Comparison of ENCODE assay signal across 25 cellular contexts in genomic region chr12:125577334-125577733, GRCh38.
"Had no signal": no experiment of that assay in that cellular context is flagged by ENCODE, and none has a peak within 500 bp of the region (broad histone marks: within the 10 kb centered on the region; RNA-seq: fewer than 3 reads in every experiment).

No MANE protein-coding gene starts in this region.

- H3K36me3 ChIP-seq: adrenal gland, colonic mucosa had no signal

- DNase-seq: activated B cell treated with CpG ODN at 0.5 μM for 24 hours; activated CD4-positive, alpha-beta T cell treated with anti-CD3 and anti-CD28 coated beads for 48 hours; activated CD4-positive, alpha-beta T cell treated with anti-CD3 and anti-CD28 coated beads, Interleukin-2, amount 50 U/mL, for 1 hour; activated CD4-positive, alpha-beta T cell treated with anti-CD3 and anti-CD28 coated beads, Interleukin-2, amount 50 U/mL, for 48 hours; activated CD8-positive, alpha-beta memory T cell treated with anti-CD3 and anti-CD28 coated beads for 24 hours; activated CD8-positive, alpha-beta T cell treated with anti-CD3 and anti-CD28 coated beads for 36 hours; activated effector memory CD4-positive, alpha-beta T cell treated with anti-CD3 and anti-CD28 coated beads, Interleukin-2, amount 50 U/mL, for 16 hours; activated naive CD4-positive, alpha-beta T cell treated with anti-CD3 and anti-CD28 coated beads for 36 hours; activated naive CD8-positive, alpha-beta T cell treated with anti-CD3 and anti-CD28 coated beads for 36 hours; activated naive CD8-positive, alpha-beta T cell treated with anti-CD3 and anti-CD28 coated beads, Interleukin-2, amount 50 U/mL, for 24 hours; activated T-cell treated with anti-CD3 and anti-CD28 coated beads, Interleukin-2, amount 50 U/mL, for 4 hours; adrenal gland; amygdala; aorta; body of pancreas; caudate nucleus; colonic mucosa; effector CD8-positive, alpha-beta T cell; foreskin fibroblast; head of caudate nucleus; T-helper 1 cell; T-helper 17 cell had no signal

- H3K4me1 ChIP-seq: adrenal gland, body of pancreas, colonic mucosa had no signal

- H3K9me3 ChIP-seq: body of pancreas, colonic mucosa had no signal

- H3K27me3 ChIP-seq: adrenal gland, body of pancreas, colonic mucosa had no signal

- ATAC-seq: activated CD4-positive, CD25-positive, alpha-beta regulatory T cell treated with anti-CD3 and anti-CD28 coated beads, Interleukin-2, amount 50 U/mL, for 24 hours; activated CD8-positive, alpha-beta T cell treated with anti-CD3 and anti-CD28 coated beads for 36 hours; activated naive CD8-positive, alpha-beta T cell treated with anti-CD3 and anti-CD28 coated beads, Interleukin-2, amount 50 U/mL, for 24 hours; activated T-cell treated with anti-CD3 and anti-CD28 coated beads, Interleukin-2, amount 50 U/mL, for 4 hours; body of pancreas; esophagus mucosa; T-helper 17 cell had no signal

- H3K27ac ChIP-seq: adrenal gland, body of pancreas, colonic mucosa, VCaP had no signal

- H3K4me3 ChIP-seq: adrenal gland, body of pancreas, colonic mucosa had no signal
